Comparison of ENCODE assay signal across 9 cellular contexts in the genomic region with DNA sequence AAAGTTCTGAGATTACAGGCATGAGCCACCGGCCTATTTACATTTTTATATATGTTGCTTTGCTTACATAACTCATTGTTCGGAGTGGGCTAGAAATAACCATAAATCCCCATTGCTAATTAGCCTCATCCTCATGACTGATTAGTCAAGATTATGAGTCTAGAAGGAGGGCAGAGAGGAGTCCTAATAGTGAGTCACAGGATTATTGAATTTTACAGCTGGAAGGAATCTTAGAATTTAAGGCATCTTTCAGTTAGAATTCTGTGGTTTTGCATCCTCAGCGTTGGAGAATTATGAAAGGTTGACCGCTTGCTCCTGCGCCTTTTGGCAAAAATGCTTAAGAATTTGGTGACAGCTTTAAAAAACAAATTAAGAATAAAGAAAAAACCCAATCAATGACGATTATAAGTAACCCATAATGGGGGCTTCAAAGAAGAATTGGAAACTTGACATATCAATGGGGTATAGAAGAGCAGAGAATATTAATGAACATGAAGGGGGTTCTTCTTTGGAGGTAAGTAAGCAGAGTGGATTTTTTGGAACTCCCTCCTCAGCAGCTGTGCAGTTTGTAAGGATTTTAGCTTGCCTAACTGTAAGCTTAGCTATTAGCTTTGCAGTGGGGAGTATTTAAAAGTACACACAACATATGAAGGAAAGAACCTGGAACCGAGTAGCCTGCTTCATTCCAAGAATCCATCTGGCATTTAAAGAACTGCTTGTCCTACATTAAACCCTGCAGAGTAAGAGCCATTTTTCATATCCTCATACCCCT. TPM values are rescaled to one million over a fixed set of nuclear protein-coding genes. Genes with fewer than 3 reads are reported as not detected.
A peak's percentile ranks its signal among the peaks of the same experiment; 100 is the strongest.
DNase-seq lines count a peak whose midpoint lies in the region; ATAC-seq, FAIRE-seq and TF ChIP-seq lines count a peak whose summit lies in the region.
"Had no signal": no experiment of that assay in that cellular context is flagged by ENCODE, and none has a peak within 500 bp of the region (broad histone marks: within the 10 kb centered on the region; RNA-seq: fewer than 3 reads in every experiment).

No MANE protein-coding gene starts in this region.

- H3K27me3 ChIP-seq in BJ (ENCODE audit: control insufficient read depth, insufficient read depth, low read length) (no peaks in the 10 kb centered on the region), astrocyte (ENCODE audit: insufficient read depth, low read length) (no peaks in the 10 kb centered on the region), colonic mucosa (no peaks in the 10 kb centered on the region)
- no peaks in the 10 kb centered on the region for H3K27me3 ChIP-seq in naive thymus-derived CD4-positive, alpha-beta T cell (ENCODE audit: control insufficient read depth in 2 of 2, insufficient read depth in 2 of 2, low read length in 2 of 2)

- H3K9me3 ChIP-seq in astrocyte (ENCODE audit: insufficient read depth, low read depth, low read length) (no peaks in the 10 kb centered on the region), colonic mucosa (no peaks in the 10 kb centered on the region)
- H3K9me3 ChIP-seq in naive thymus-derived CD4-positive, alpha-beta T cell (ENCODE audit: control insufficient read depth in 2 of 3, low read length in 3 of 3) = no peaks in the 10 kb centered on the region

- peaks cover 25% of the 10 kb centered on the region for H3K79me2 ChIP-seq in astrocyte (ENCODE audit: insufficient read depth, low read length)

- H3K4me2 ChIP-seq in astrocyte (ENCODE audit: low read length) = peak overlapping the region; percentile 88

- H3K4me1 ChIP-seq in astrocyte (ENCODE audit: insufficient read depth, low read length) (peaks cover 16% of the 10 kb centered on the region), colonic mucosa (peaks cover 3% of the 10 kb centered on the region)
- H3K4me1 ChIP-seq in naive thymus-derived CD4-positive, alpha-beta T cell (ENCODE audit: control insufficient read depth in 2 of 2, insufficient read depth in 2 of 2, low read length in 2 of 2) = peaks cover 0 to 4% of the 10 kb centered on the region in 2 donors

- H3K9ac ChIP-seq in astrocyte (ENCODE audit: low read length) = peak overlapping the region; percentile 58
- H3K9ac ChIP-seq in colonic mucosa (ENCODE audit: low read depth in 2 of 2, low read length in 2 of 2) = no peak overlapping the region

- no peak for ATAC-seq in naive thymus-derived CD4-positive, alpha-beta T cell
- ATAC-seq in HG03460 (IDR thresholded peaks at IDR 0.05; ENCODE audit: unreplicated experiment) = no peak

- no peaks in the 10 kb centered on the region for H3K9me3 Mint-ChIP-seq in astrocyte (ENCODE audit: unreplicated experiment)
- peaks cover 0 to 3% (median 0%) of the 10 kb centered on the region in 11 donors for H3K9me3 Mint-ChIP-seq in naive thymus-derived CD4-positive, alpha-beta T cell

- POLR2A ChIA-PET in BJ (lab: Charles Lee) = interaction anchor here (0.5 to 0.7 kb wide), 2 partner anchors 57 to 71 kb away, joined by 3 read pairs; no protein-coding TSS in a partner anchor
- POLR2A ChIA-PET in naive thymus-derived CD4-positive, alpha-beta T cell (lab: Charles Lee) = interaction anchor here (1.2 to 1.3 kb wide), 2 partner anchors 85 to 979 kb away, joined by 3 to 6 read pairs; no protein-coding TSS in a partner anchor

- peaks cover 17% of the 10 kb centered on the region for H3K4me1 Mint-ChIP-seq in astrocyte (ENCODE audit: low read depth, unreplicated experiment)
- H3K4me1 Mint-ChIP-seq in naive thymus-derived CD4-positive, alpha-beta T cell = peaks cover 4 to 29% (median 20%) of the 10 kb centered on the region in 7 donors

- peak overlapping the region; percentile 64 for H3K27ac ChIP-seq in astrocyte (ENCODE audit: low read depth, low read length)
- H3K27ac ChIP-seq in naive thymus-derived CD4-positive, alpha-beta T cell (ENCODE audit: low read depth, low read length) = peak overlapping the region; percentile 4
- no peak overlapping the region for H3K27ac ChIP-seq in colonic mucosa

- H3K4me3 Mint-ChIP-seq in astrocyte (ENCODE audit: unreplicated experiment) = peak overlapping the region; percentile 90
- H3K4me3 Mint-ChIP-seq in naive thymus-derived CD4-positive, alpha-beta T cell = peak overlapping the region; percentile 94 to 99 (median 94)

- CTCF ChIA-PET in BJ (lab: Yijun Ruan, JAX) = interaction anchor here (0.7 to 1.6 kb wide), 5 partner anchors 10 to 337 kb away, joined by 3 to 5 read pairs (median 3); no protein-coding TSS in a partner anchor
- CTCF ChIA-PET in naive thymus-derived CD4-positive, alpha-beta T cell (lab: Charles Lee) = no interaction called here

- H3K36me3 Mint-ChIP-seq in astrocyte (ENCODE audit: low read depth, unreplicated experiment) = no peaks in the 10 kb centered on the region
- peaks cover 0 to 3% (median 0%) of the 10 kb centered on the region in 5 donors for H3K36me3 Mint-ChIP-seq in naive thymus-derived CD4-positive, alpha-beta T cell

- no peak for TF ChIP-seq CTCF in BJ (IDR thresholded peaks at IDR 0.05; ENCODE audit: insufficient read depth, low read depth, low read length)
- no peak for TF ChIP-seq CTCF in astrocyte (IDR thresholded peaks at IDR 0.05; ENCODE audit: insufficient read depth, low read depth, low read length)
- no peak for TF ChIP-seq CTCF in colonic mucosa (IDR thresholded peaks at IDR 0.05)

- intact Hi-C loops in naive thymus-derived CD4-positive, alpha-beta T cell (cut with micrococcal nuclease) = loop anchor here (5.0 to 10.0 kb wide), 5 partner anchors 543 to 1170 kb away; partner anchors contain the start of genes GOLGA1 (in 1 of the 2), RABEPK (in 1 of the 2) and RALGPS1 (in 1 of the 2)
- intact Hi-C loops in colonic mucosa (cut with DNase I) = no loop called here

- FAIRE-seq in astrocyte (lab: Jason Lieb, UNC) = peak; percentile 86
- FAIRE-seq: G401.6 had no signal

- H2AFZ ChIP-seq in astrocyte (ENCODE audit: low read depth, low read length) = no peak overlapping the region

- H3K4me3 ChIP-seq in BJ (ENCODE audit: low read depth, low read length) (no peak overlapping the region), astrocyte (ENCODE audit: insufficient read depth, low read depth, low read length) (no peak overlapping the region), colonic mucosa (no peak overlapping the region)
- no peak overlapping the region for H3K4me3 ChIP-seq in naive thymus-derived CD4-positive, alpha-beta T cell (ENCODE audit: low read length)

- DNase-seq in BJ (ENCODE audit: low read depth) = peak; percentile 74
- DNase-seq in HS-5 (ENCODE audit: low read depth) = peak; percentile 93
- DNase-seq in astrocyte (ENCODE audit: low read depth) = peak; percentile 91
- DNase-seq in naive thymus-derived CD4-positive, alpha-beta T cell = no peak
- DNase-seq in CD1c-positive myeloid dendritic cell (ENCODE audit: extremely low spot score) = no peak
- no peak for DNase-seq in colonic mucosa
- no peak for DNase-seq in NOMO-1 (lab: John Stamatoyannopoulos, UW; ENCODE audit: unreplicated experiment in 2 of 2)

- H3K36me3 ChIP-seq in BJ (ENCODE audit: control insufficient read depth, insufficient read depth, low read length) = no peaks in the 10 kb centered on the region
- H3K36me3 ChIP-seq in astrocyte (ENCODE audit: insufficient read depth, low read length) = no peaks in the 10 kb centered on the region
- peaks cover 0 to 8% (median 0%) of the 10 kb centered on the region in 3 experiments for H3K36me3 ChIP-seq in naive thymus-derived CD4-positive, alpha-beta T cell (ENCODE audit: control insufficient read depth in 2 of 3, insufficient read depth in 3 of 3, low read length in 3 of 3)
- H3K36me3 ChIP-seq in colonic mucosa = no peaks in the 10 kb centered on the region

- H4K20me1 ChIP-seq in astrocyte (ENCODE audit: insufficient read depth, low read length) = peaks cover 4% of the 10 kb centered on the region

- peak overlapping the region; percentile 68 for H3K27ac Mint-ChIP-seq in astrocyte (ENCODE audit: unreplicated experiment)
- peak overlapping the region in 7 of 9 donors; percentile 6 to 92 (median 86) for H3K27ac Mint-ChIP-seq in naive thymus-derived CD4-positive, alpha-beta T cell

- H3K27me3 Mint-ChIP-seq in astrocyte (ENCODE audit: low read depth, unreplicated experiment) = no peaks in the 10 kb centered on the region
- peaks cover 0 to 43% (median 0%) of the 10 kb centered on the region in 5 donors for H3K27me3 Mint-ChIP-seq in naive thymus-derived CD4-positive, alpha-beta T cell

RNA-seq across cellular contexts. Expression of gene PBX3, which starts 2.4 kb away (rescaled TPM):
- polyA plus RNA-seq in BJ (2011; rRNA removed) = 27.9 and 31.7 TPM in 2 replicates
- 20.9 and 26.8 TPM in 2 replicates for polyA minus RNA-seq in BJ (2011; rRNA and poly(A)+ RNA removed)
- total RNA-seq in astrocyte (39.0 and 51.2 TPM in 2 replicates), colonic mucosa (10 to 100 TPM; 15.1 to 21.1 TPM)
- total RNA-seq in naive thymus-derived CD4-positive, alpha-beta T cell = 10 to 100 TPM; 15.6 to 38.1 (median 22.0) TPM
- 1 to 10 TPM; 3.6 to 6.1 TPM for polyA plus RNA-seq in naive thymus-derived CD4-positive, alpha-beta T cell

RNA-seq across cellular contexts. Expression of gene MAPKAP1, which starts 37.8 kb away (rescaled TPM):
- 113 TPM in 2 replicates for polyA plus RNA-seq in BJ (2011; rRNA removed)
- 53.9 and 65.6 TPM in 2 replicates for polyA minus RNA-seq in BJ (2011; rRNA and poly(A)+ RNA removed)
- total RNA-seq in astrocyte (109 and 110 TPM in 2 replicates), colonic mucosa (10 to 100 TPM; 54.9 to 70.1 TPM)
- total RNA-seq in naive thymus-derived CD4-positive, alpha-beta T cell = 10 to 100 TPM; 41.3 to 63.8 (median 55.8) TPM
- 10 to 100 TPM; 52.5 to 73.6 TPM for polyA plus RNA-seq in naive thymus-derived CD4-positive, alpha-beta T cell

Comparison
In these comparisons a context has a peak if more than half of its experiments do, and no peak if none do; other contexts are left out.
1. DNase-seq: peak in BJ (single experiment), HS-5 (single experiment) and astrocyte (single experiment); none in naive thymus-derived CD4-positive, alpha-beta T cell (0 of 9), CD1c-positive myeloid dendritic cell (single experiment), colonic mucosa (single experiment) and NOMO-1 (0 of 2).